In the genomic region with DNA sequence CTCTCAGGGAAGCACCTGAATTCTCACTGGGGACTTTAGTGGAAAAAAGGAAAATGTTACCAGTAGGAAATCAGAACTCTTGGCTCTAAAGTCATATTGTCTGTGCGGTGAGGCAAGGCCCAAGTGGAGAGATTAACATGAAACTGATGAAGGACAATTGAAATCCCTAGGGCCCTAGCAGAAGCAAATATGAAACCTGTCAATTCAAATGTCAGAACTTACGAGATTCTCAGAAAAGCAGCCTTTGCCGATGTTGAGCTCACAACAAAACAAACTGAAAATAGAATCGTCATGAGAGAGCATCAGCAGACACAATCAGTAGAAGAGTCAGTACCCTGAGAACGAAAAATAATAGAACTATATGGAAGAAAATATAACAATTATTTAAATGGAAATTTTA, we compare ENCODE assay signal across 14 cellular contexts.
DNase-seq lines count a peak whose midpoint lies in the region; ATAC-seq and TF ChIP-seq lines count a peak whose summit lies in the region.
"Had no signal": no experiment of that assay in that cellular context is flagged by ENCODE, and none has a peak within 500 bp of the region (broad histone marks: within the 10 kb centered on the region; RNA-seq: fewer than 3 reads in every experiment).

No MANE protein-coding gene starts in this region.

- 93% methylated on average over 5 of the region's 5 CpGs for WGBS in esophagus muscularis mucosa

- no peaks in the 10 kb centered on the region for H3K4me1 ChIP-seq in esophagus muscularis mucosa
- H3K4me1 ChIP-seq: BE2C, SJSA1 had no signal

- TF ChIP-seq CTCF in GM06990 (IDR thresholded peaks at IDR 0.05; ENCODE audit: insufficient read depth, low read length, poor library complexity, severe bottlenecking): no peak
- no peak for TF ChIP-seq CTCF in esophagus muscularis mucosa (IDR thresholded peaks at IDR 0.05)

- TF ChIP-seq EP300 in esophagus muscularis mucosa (IDR thresholded peaks at IDR 0.05): no peak

- H3K4me3 ChIP-seq in GM06990 (replicated peaks; ENCODE audit: low read depth, low read length) (no peak overlapping the region), esophagus muscularis mucosa (no peak overlapping the region)
- H3K4me3 ChIP-seq: SJSA1 had no signal

- intact Hi-C loops in esophagus muscularis mucosa (cut with DNase I): no loop called here

- H3K36me3 ChIP-seq in GM06990 (ENCODE audit: control insufficient read depth, insufficient read depth, low read length) (no peaks in the 10 kb centered on the region; the same call in 1 of the 2 replicates), esophagus muscularis mucosa (peaks cover 0 to 7% (median 2%) of the 10 kb centered on the region in 4 donors)
- H3K36me3 ChIP-seq: BE2C, SJSA1 had no signal

- no peak for TF ChIP-seq POLR2A in esophagus muscularis mucosa (IDR thresholded peaks at IDR 0.05; ENCODE audit: low read depth)

- DNase-seq in GM06990 (ENCODE audit: extremely low read depth, insufficient read length) (peak; percentile 49), esophagus muscularis mucosa (ENCODE audit: extremely low spot score) (peak; percentile 77), hepatic stellate cell (ENCODE audit: low spot score) (no peak), T-helper 2 cell (no peak)
- DNase-seq: BE2C; CD4-positive, alpha-beta memory T cell; NCI-H1105; NCI-H1694; T-helper 17 cell had no signal

- H3K9me3 ChIP-seq in esophagus muscularis mucosa: peaks cover 0 to 5% (median 0%) of the 10 kb centered on the region in 4 donors
- H3K9me3 ChIP-seq: BE2C, SJSA1 had no signal

- no peak overlapping the region for H3K27ac ChIP-seq in esophagus muscularis mucosa (replicated peaks in 1 of 4)
- H3K27ac ChIP-seq: SJSA1 had no signal

- ATAC-seq in GM18502 (IDR thresholded peaks at IDR 0.05; ENCODE audit: poor library complexity, unreplicated experiment) (peak; percentile 71), HG02885 (IDR thresholded peaks at IDR 0.05; ENCODE audit: poor library complexity, unreplicated experiment) (peak; percentile 86), GM21423 (IDR thresholded peaks at IDR 0.05; ENCODE audit: unreplicated experiment) (no peak)
- ATAC-seq: Panc1, T-helper 17 cell had no signal

- H3K27me3 ChIP-seq in GM06990 (replicated peaks; ENCODE audit: control insufficient read depth, insufficient read depth, low read length): no peaks in the 10 kb centered on the region
- no peaks in the 10 kb centered on the region for H3K27me3 ChIP-seq in esophagus muscularis mucosa
- H3K27me3 ChIP-seq: BE2C had no signal

Comparison
In these comparisons a context has a peak if more than half of its experiments do, and no peak if none do; other contexts are left out.
1. DNase-seq: peak in GM06990 (single experiment) and esophagus muscularis mucosa (single experiment); none in hepatic stellate cell (single experiment) and T-helper 2 cell (0 of 5).